Comparison of ENCODE assay signal across 9 cellular contexts in the genomic region with DNA sequence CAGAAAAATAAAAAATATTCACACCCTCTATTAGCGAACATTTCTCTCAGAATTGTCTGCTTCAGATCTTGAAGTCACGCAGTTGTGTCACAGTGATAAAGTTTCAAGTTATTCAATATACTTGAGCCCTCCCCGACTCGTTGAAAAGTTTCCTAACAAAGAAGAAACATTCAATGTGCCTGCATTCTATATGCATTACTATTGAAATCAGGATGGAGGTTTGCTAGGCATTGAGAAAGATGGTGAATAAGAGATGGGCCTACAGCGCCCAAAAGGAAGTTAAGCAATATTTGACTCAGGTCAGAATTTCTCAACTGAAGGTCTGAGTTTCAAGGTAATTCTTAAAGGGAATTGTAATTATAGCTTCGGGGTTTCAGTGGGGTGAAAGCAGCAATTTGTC. TPM values are rescaled to one million over a fixed set of nuclear protein-coding genes. Genes with fewer than 3 reads are reported as not detected.
DNase-seq lines count a peak whose midpoint lies in the region; ATAC-seq and TF ChIP-seq lines count a peak whose summit lies in the region.
"Had no signal": no experiment of that assay in that cellular context is flagged by ENCODE, and none has a peak within 500 bp of the region (broad histone marks: within the 10 kb centered on the region; RNA-seq: fewer than 3 reads in every experiment).

No MANE protein-coding gene starts in this region.

- H3K4me1 Mint-ChIP-seq in CD4-positive, alpha-beta memory T cell, result peaks cover 19 to 26% (median 22%) of the 10 kb centered on the region in 4 donors
- H3K4me1 Mint-ChIP-seq in chondrocyte (ENCODE audit: low read depth), result peaks cover 16% of the 10 kb centered on the region
- H3K4me1 Mint-ChIP-seq in nephron, result peaks cover 9% of the 10 kb centered on the region

- no peak for ATAC-seq in GM18873 (IDR thresholded peaks at IDR 0.05; ENCODE audit: low FRiP score, unreplicated experiment)
- ATAC-seq: activated T-cell treated with anti-CD3 and anti-CD28 coated beads, Interleukin-2, amount 50 U/mL, for 72 hours had no signal

- TF ChIP-seq POLR2A in NB4 (IDR thresholded peaks at IDR 0.05; ENCODE audit: extremely low read depth, insufficient read length), result no peak

- POLR2A ChIA-PET in CD4-positive, alpha-beta memory T cell (lab: Charles Lee; ENCODE audit: partially characterized antibody), result interaction anchor here (1.0 to 1.5 kb wide), 2 partner anchors 76 to 370 kb away, joined by 9 read pairs; a partner anchor contains a TSS

- TF ChIP-seq CTCF in NB4 (IDR thresholded peaks at IDR 0.05; ENCODE audit: low read depth, low read length) (no peak), chondrocyte (IDR thresholded peaks at IDR 0.05) (no peak), nephron (IDR thresholded peaks at IDR 0.05; ENCODE audit: unreplicated experiment in 3 of 3) (no peak)

- no peaks in the 10 kb centered on the region for H3K27me3 ChIP-seq in CD4-positive, alpha-beta memory T cell (ENCODE audit: insufficient read depth, low read length)

- H3K4me3 Mint-ChIP-seq in CD4-positive, alpha-beta memory T cell, result peak overlapping the region in 2 of 8 donors; percentile 0 to 59
- H3K4me3 Mint-ChIP-seq in chondrocyte (ENCODE audit: unreplicated experiment), result no peak overlapping the region
- H3K4me3 Mint-ChIP-seq in nephron, result no peak overlapping the region

- CTCF ChIA-PET in CD4-positive, alpha-beta memory T cell (lab: Charles Lee; ENCODE audit: partially characterized antibody), result interaction anchor here (0.7 to 1.8 kb wide), 7 partner anchors 10 to 93 kb away, joined by 3 to 10 read pairs (median 4); a partner anchor contains a TSS

- no peak overlapping the region for H3K27ac ChIP-seq in CD4-positive, alpha-beta memory T cell (ENCODE audit: low read depth, low read length)

- no peak overlapping the region for H3K4me3 ChIP-seq in CD4-positive, alpha-beta memory T cell (ENCODE audit: low read length in 2 of 2)
- peak overlapping the region; percentile 39 for H3K4me3 ChIP-seq in NB4 (ENCODE audit: low read depth, low read length)

- H3K4me1 ChIP-seq in CD4-positive, alpha-beta memory T cell (ENCODE audit: insufficient read depth, low read length), result peaks cover 23% of the 10 kb centered on the region

- no peak for DNase-seq in CD4-positive, alpha-beta memory T cell
- DNase-seq in NB4 (ENCODE audit: low read depth) (peak; percentile 82), chondrocyte (ENCODE audit: low spot score) (no peak), epidermal melanocyte (ENCODE audit: insufficient read length, low spot score) (no peak), putamen (ENCODE audit: low spot score) (no peak), NK-92 (lab: John Stamatoyannopoulos, UW; ENCODE audit: unreplicated experiment) (no peak)

- H3K9me3 ChIP-seq in CD4-positive, alpha-beta memory T cell (ENCODE audit: control insufficient read depth in 1 of 2, low read length in 2 of 2), result no peaks in the 10 kb centered on the region

- peak overlapping the region; percentile 1 to 85 (median 74) for H3K27ac Mint-ChIP-seq in CD4-positive, alpha-beta memory T cell
- H3K27ac Mint-ChIP-seq in chondrocyte (ENCODE audit: unreplicated experiment), result peak overlapping the region; percentile 38
- peak overlapping the region; percentile 34 to 82 (median 67) for H3K27ac Mint-ChIP-seq in nephron

- no peaks in the 10 kb centered on the region for H3K9me3 Mint-ChIP-seq in CD4-positive, alpha-beta memory T cell
- H3K9me3 Mint-ChIP-seq in chondrocyte (ENCODE audit: low read depth) (no peaks in the 10 kb centered on the region), nephron (peaks cover 3% of the 10 kb centered on the region)
- H3K9me3 Mint-ChIP-seq: activated T-cell treated with anti-CD3 and anti-CD28 coated beads, Interleukin-2, amount 50 U/mL, for 72 hours had no signal

- intact Hi-C loops in CD4-positive, alpha-beta memory T cell (cut with micrococcal nuclease), result loop anchor here (2.0 kb wide), 1 partner anchor 32 kb away; no protein-coding TSS in a partner anchor

- peaks cover 15% of the 10 kb centered on the region for H3K36me3 ChIP-seq in CD4-positive, alpha-beta memory T cell (ENCODE audit: insufficient read depth, low read length)

- peaks cover 38 to 49% of the 10 kb centered on the region in 2 donors for H3K36me3 Mint-ChIP-seq in CD4-positive, alpha-beta memory T cell
- H3K36me3 Mint-ChIP-seq in chondrocyte (ENCODE audit: low read depth) (peaks cover 3% of the 10 kb centered on the region), nephron (ENCODE audit: low read depth) (peaks cover 25% of the 10 kb centered on the region)

- H3K27me3 Mint-ChIP-seq in CD4-positive, alpha-beta memory T cell, result no peaks in the 10 kb centered on the region
- no peaks in the 10 kb centered on the region for H3K27me3 Mint-ChIP-seq in chondrocyte (ENCODE audit: low read depth)
- no peaks in the 10 kb centered on the region for H3K27me3 Mint-ChIP-seq in nephron (ENCODE audit: low read depth)

RNA-seq across cellular contexts. Expression of a gene that starts 6.1 kb away (rescaled TPM):
- total RNA-seq in CD4-positive, alpha-beta memory T cell, result 10 to 100 TPM; 14.6 to 16.3 TPM
- 10 to 100 TPM in 1 of 2 donors, 1 to 10 TPM in 1; 9.6 to 10.3 TPM for polyA plus RNA-seq in CD4-positive, alpha-beta memory T cell
- total RNA-seq in chondrocyte, result 2.0 to 3.2 TPM (median 2.5 TPM) in 3 replicates

RNA-seq across cellular contexts. Expression of a gene that starts 29.9 kb away (rescaled TPM):
- total RNA-seq in CD4-positive, alpha-beta memory T cell, result 10 to 100 TPM; 19.9 to 22.7 TPM
- 10 to 100 TPM; 31.7 to 33.4 TPM for polyA plus RNA-seq in CD4-positive, alpha-beta memory T cell
- 18.8 to 31.3 TPM (median 29.2 TPM) in 3 replicates for total RNA-seq in chondrocyte
